In the genomic region with DNA sequence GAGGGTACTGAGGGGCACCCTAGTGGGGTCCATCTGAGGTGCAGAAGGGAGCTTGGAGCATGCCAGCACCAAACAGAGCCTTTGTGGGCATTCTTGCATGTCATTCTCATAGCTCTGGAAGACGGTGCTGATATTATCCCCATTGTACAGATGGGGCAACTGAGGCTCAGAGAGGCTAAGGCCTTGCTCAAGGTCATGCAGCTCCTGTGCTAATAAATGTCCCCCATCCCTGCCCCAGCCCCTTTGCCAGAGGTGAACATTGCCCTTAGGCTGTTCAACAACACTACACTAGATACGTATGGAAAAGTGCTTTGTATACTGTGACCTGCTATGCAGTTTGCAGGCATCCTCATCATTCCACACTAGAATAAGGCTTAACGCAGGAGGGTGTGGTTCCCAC, we compare ENCODE assay signal across 2 cellular contexts.
TF ChIP-seq lines count a peak whose summit lies in the region.

No MANE protein-coding gene starts in this region.

TF ChIP-seq in HepG2, 621 proteins besides CTCF, POLR2A, EP300 and RAD21:
- peak; percentile 80; the same call in 1 of the 2 replicates for TF ChIP-seq ADNP (CRISPR knock-in tag; IDR thresholded peaks at IDR 0.05)
- TF ChIP-seq, protein P1, sequence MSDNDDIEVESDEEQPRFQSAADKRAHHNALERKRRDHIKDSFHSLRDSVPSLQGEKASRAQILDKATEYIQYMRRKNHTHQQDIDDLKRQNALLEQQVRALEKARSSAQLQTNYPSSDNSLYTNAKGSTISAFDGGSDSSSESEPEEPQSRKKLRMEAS (IDR thresholded peaks at IDR 0.05) = 0 out of 2 replicates have a peak, but pooled peaks have one; percentile 20
- TF ChIP-seq ZNF577 (CRISPR knock-in tag; IDR thresholded peaks at IDR 0.05; ENCODE audit: borderline replicate concordance, low read depth) = no peak
- TF ChIP-seq RXRA (CRISPR knock-in tag; IDR thresholded peaks at IDR 0.05) = no peak
- peak; percentile 79; the same call in 1 of the 2 replicates for TF ChIP-seq CHD4 (IDR thresholded peaks at IDR 0.05; ENCODE audit: borderline replicate concordance, low read length)
- TF ChIP-seq SP5 (CRISPR knock-in tag; IDR thresholded peaks at IDR 0.05; ENCODE audit: borderline replicate concordance, low read depth) = no peak
- TF ChIP-seq ZNF296 (CRISPR knock-in tag; conservative IDR thresholded peaks at IDR 0.05) = no peak
- peak; percentile 79 for TF ChIP-seq RCOR2 (CRISPR knock-in tag; IDR thresholded peaks at IDR 0.05)
- TF ChIP-seq KDM1A (CRISPR knock-in tag; IDR thresholded peaks at IDR 0.05) = peak; percentile 44; the same call in 1 of the 2 replicates
- TF ChIP-seq HDAC2 (CRISPR knock-in tag; IDR thresholded peaks at IDR 0.05) = peak; percentile 51; the same call in 1 of the 2 replicates
- TF ChIP-seq ZNF562 (CRISPR knock-in tag; IDR thresholded peaks at IDR 0.05; ENCODE audit: borderline replicate concordance) = no peak
- peak; percentile 96 for TF ChIP-seq ZMYM3 (CRISPR knock-in tag; IDR thresholded peaks at IDR 0.05)
- TF ChIP-seq ZBTB3 (CRISPR knock-in tag; IDR thresholded peaks at IDR 0.05; ENCODE audit: borderline replicate concordance, low read depth) = no peak
- peak; percentile 98 for TF ChIP-seq ZNF629 (CRISPR knock-in tag; conservative IDR thresholded peaks at IDR 0.05)

TF ChIP-seq in K562, 482 proteins besides CTCF, POLR2A, EP300 and RAD21 (continues in another document):
- TF ChIP-seq ZNF282 (CRISPR knock-in tag; IDR thresholded peaks at IDR 0.05) (no peak), FOXA1 (IDR thresholded peaks at IDR 0.05; ENCODE audit: borderline replicate concordance) (no peak), ZNF436 (CRISPR knock-in tag; IDR thresholded peaks at IDR 0.05) (no peak), PHF20 (IDR thresholded peaks at IDR 0.05; ENCODE audit: partially characterized antibody) (no peak), TAF9B (IDR thresholded peaks at IDR 0.05; ENCODE audit: partially characterized antibody) (no peak), BCOR (IDR thresholded peaks at IDR 0.05) (peak; percentile 52; the same call in 1 of the 2 replicates), U2AF2 (optimal IDR thresholded peaks at IDR 0.05; ENCODE audit: low read depth, low read length) (no peak), ZNF766 (CRISPR knock-in tag; conservative IDR thresholded peaks at IDR 0.05) (no peak), RBM25 (IDR thresholded peaks at IDR 0.05; ENCODE audit: low read depth, low read length, severe bottlenecking) (peak; percentile 88), MTA2 (IDR thresholded peaks at IDR 0.05; ENCODE audit: low read depth) (no peak), EZH2 (IDR thresholded peaks at IDR 0.05; ENCODE audit: borderline replicate concordance, low read depth, low read length) (no peak), KAT8 (IDR thresholded peaks at IDR 0.05; ENCODE audit: low read depth) (no peak), MCM5 (IDR thresholded peaks at IDR 0.05; ENCODE audit: low read depth) (no peak), SUPT5H (IDR thresholded peaks at IDR 0.05) (no peak), POU5F1 (IDR thresholded peaks at IDR 0.05; ENCODE audit: borderline replicate concordance, low read depth, low read length, partially characterized antibody) (no peak), ZNF354B (CRISPR knock-in tag; IDR thresholded peaks at IDR 0.05) (no peak), CHD1 (IDR thresholded peaks at IDR 0.05; ENCODE audit: low read length) (no peak), ADNP (tag; IDR thresholded peaks at IDR 0.05) (peak; percentile 60; the same call in 1 of the 2 replicates), ARID1B (IDR thresholded peaks at IDR 0.05) (no peak), ZFPM2 (CRISPR knock-in tag; IDR thresholded peaks at IDR 0.05) (no peak), RNF2 (IDR thresholded peaks at IDR 0.05) (no peak), NONO (IDR thresholded peaks at IDR 0.05; ENCODE audit: low read depth in 2 of 2, low read length in 1 of 2) (no peak), TCF7 (IDR thresholded peaks at IDR 0.05; ENCODE audit: borderline replicate concordance) (no peak), ZNF696 (CRISPR knock-in tag; conservative IDR thresholded peaks at IDR 0.05) (no peak), TCF7L2 (IDR thresholded peaks at IDR 0.05; ENCODE audit: low read depth, low read length) (no peak), ESRRA (IDR thresholded peaks at IDR 0.05; ENCODE audit: borderline replicate concordance, low read depth) (peak; percentile 76)
- TF ChIP-seq, protein P2, sequence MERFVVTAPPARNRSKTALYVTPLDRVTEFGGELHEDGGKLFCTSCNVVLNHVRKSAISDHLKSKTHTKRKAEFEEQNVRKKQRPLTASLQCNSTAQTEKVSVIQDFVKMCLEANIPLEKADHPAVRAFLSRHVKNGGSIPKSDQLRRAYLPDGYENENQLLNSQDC (CRISPR knock-in tag; IDR thresholded peaks at IDR 0.05) = no peak
- TF ChIP-seq, protein P3, sequence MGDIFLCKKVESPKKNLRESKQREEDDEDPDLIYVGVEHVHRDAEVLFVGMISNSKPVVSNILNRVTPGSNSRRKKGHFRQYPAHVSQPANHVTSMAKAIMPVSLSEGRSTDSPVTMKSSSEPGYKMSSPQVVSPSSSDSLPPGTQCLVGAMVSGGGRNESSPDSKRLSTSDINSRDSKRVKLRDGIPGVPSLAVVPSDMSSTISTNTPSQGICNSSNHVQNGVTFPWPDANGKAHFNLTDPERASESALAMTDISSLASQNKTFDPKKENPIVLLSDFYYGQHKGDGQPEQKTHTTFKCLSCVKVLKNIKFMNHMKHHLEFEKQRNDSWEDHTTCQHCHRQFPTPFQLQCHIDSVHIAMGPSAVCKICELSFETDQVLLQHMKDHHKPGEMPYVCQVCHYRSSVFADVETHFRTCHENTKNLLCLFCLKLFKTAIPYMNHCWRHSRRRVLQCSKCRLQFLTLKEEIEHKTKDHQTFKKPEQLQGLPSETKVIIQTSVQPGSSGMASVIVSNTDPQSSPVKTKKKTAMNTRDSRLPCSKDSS (IDR thresholded peaks at IDR 0.05; ENCODE audit: low read depth, partially characterized antibody) = no peak
- TF ChIP-seq, protein P4, sequence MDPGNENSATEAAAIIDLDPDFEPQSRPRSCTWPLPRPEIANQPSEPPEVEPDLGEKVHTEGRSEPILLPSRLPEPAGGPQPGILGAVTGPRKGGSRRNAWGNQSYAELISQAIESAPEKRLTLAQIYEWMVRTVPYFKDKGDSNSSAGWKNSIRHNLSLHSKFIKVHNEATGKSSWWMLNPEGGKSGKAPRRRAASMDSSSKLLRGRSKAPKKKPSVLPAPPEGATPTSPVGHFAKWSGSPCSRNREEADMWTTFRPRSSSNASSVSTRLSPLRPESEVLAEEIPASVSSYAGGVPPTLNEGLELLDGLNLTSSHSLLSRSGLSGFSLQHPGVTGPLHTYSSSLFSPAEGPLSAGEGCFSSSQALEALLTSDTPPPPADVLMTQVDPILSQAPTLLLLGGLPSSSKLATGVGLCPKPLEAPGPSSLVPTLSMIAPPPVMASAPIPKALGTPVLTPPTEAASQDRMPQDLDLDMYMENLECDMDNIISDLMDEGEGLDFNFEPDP (CRISPR knock-in tag; IDR thresholded peaks at IDR 0.05) = no peak
- TF ChIP-seq, protein P5, sequence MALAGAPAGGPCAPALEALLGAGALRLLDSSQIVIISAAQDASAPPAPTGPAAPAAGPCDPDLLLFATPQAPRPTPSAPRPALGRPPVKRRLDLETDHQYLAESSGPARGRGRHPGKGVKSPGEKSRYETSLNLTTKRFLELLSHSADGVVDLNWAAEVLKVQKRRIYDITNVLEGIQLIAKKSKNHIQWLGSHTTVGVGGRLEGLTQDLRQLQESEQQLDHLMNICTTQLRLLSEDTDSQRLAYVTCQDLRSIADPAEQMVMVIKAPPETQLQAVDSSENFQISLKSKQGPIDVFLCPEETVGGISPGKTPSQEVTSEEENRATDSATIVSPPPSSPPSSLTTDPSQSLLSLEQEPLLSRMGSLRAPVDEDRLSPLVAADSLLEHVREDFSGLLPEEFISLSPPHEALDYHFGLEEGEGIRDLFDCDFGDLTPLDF (CRISPR knock-in tag; IDR thresholded peaks at IDR 0.05) = no peak
- TF ChIP-seq, protein P6, sequence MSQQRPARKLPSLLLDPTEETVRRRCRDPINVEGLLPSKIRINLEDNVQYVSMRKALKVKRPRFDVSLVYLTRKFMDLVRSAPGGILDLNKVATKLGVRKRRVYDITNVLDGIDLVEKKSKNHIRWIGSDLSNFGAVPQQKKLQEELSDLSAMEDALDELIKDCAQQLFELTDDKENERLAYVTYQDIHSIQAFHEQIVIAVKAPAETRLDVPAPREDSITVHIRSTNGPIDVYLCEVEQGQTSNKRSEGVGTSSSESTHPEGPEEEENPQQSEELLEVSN (IDR thresholded peaks at IDR 0.05; ENCODE audit: borderline replicate concordance in 1 of 2, extremely low read depth in 1 of 2, insufficient read depth in 1 of 2, insufficient read length in 1 of 2, low read depth in 1 of 2, low read length in 1 of 2, poor library complexity in 1 of 2, severe bottlenecking in 1 of 2) = no peak
- TF ChIP-seq, protein P7, sequence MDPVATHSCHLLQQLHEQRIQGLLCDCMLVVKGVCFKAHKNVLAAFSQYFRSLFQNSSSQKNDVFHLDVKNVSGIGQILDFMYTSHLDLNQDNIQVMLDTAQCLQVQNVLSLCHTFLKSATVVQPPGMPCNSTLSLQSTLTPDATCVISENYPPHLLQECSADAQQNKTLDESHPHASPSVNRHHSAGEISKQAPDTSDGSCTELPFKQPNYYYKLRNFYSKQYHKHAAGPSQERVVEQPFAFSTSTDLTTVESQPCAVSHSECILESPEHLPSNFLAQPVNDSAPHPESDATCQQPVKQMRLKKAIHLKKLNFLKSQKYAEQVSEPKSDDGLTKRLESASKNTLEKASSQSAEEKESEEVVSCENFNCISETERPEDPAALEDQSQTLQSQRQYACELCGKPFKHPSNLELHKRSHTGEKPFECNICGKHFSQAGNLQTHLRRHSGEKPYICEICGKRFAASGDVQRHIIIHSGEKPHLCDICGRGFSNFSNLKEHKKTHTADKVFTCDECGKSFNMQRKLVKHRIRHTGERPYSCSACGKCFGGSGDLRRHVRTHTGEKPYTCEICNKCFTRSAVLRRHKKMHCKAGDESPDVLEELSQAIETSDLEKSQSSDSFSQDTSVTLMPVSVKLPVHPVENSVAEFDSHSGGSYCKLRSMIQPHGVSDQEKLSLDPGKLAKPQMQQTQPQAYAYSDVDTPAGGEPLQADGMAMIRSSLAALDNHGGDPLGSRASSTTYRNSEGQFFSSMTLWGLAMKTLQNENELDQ (CRISPR knock-in tag; IDR thresholded peaks at IDR 0.05; ENCODE audit: borderline replicate concordance) = no peak
- TF ChIP-seq, protein P8, sequence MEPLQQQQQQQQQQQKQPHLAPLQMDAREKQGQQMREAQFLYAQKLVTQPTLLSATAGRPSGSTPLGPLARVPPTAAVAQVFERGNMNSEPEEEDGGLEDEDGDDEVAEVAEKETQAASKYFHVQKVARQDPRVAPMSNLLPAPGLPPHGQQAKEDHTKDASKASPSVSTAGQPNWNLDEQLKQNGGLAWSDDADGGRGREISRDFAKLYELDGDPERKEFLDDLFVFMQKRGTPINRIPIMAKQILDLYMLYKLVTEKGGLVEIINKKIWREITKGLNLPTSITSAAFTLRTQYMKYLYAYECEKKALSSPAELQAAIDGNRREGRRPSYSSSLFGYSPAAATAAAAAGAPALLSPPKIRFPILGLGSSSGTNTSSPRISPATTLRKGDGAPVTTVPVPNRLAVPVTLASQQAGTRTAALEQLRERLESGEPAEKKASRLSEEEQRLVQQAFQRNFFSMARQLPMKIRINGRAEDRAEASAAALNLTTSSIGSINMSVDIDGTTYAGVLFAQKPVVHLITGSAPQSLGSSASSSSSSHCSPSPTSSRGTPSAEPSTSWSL (CRISPR knock-in tag; IDR thresholded peaks at IDR 0.05; ENCODE audit: borderline replicate concordance) = no peak
- TF ChIP-seq, protein P9, sequence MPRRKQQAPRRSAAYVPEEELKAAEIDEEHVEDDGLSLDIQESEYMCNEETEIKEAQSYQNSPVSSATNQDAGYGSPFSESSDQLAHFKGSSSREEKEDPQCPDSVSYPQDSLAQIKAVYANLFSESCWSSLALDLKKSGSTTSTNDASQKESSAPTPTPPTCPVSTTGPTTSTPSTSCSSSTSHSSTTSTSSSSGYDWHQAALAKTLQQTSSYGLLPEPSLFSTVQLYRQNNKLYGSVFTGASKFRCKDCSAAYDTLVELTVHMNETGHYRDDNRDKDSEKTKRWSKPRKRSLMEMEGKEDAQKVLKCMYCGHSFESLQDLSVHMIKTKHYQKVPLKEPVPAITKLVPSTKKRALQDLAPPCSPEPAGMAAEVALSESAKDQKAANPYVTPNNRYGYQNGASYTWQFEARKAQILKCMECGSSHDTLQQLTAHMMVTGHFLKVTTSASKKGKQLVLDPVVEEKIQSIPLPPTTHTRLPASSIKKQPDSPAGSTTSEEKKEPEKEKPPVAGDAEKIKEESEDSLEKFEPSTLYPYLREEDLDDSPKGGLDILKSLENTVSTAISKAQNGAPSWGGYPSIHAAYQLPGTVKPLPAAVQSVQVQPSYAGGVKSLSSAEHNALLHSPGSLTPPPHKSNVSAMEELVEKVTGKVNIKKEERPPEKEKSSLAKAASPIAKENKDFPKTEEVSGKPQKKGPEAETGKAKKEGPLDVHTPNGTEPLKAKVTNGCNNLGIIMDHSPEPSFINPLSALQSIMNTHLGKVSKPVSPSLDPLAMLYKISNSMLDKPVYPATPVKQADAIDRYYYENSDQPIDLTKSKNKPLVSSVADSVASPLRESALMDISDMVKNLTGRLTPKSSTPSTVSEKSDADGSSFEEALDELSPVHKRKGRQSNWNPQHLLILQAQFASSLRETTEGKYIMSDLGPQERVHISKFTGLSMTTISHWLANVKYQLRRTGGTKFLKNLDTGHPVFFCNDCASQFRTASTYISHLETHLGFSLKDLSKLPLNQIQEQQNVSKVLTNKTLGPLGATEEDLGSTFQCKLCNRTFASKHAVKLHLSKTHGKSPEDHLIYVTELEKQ (CRISPR knock-in tag; IDR thresholded peaks at IDR 0.05) = no peak
- TF ChIP-seq, protein P10, sequence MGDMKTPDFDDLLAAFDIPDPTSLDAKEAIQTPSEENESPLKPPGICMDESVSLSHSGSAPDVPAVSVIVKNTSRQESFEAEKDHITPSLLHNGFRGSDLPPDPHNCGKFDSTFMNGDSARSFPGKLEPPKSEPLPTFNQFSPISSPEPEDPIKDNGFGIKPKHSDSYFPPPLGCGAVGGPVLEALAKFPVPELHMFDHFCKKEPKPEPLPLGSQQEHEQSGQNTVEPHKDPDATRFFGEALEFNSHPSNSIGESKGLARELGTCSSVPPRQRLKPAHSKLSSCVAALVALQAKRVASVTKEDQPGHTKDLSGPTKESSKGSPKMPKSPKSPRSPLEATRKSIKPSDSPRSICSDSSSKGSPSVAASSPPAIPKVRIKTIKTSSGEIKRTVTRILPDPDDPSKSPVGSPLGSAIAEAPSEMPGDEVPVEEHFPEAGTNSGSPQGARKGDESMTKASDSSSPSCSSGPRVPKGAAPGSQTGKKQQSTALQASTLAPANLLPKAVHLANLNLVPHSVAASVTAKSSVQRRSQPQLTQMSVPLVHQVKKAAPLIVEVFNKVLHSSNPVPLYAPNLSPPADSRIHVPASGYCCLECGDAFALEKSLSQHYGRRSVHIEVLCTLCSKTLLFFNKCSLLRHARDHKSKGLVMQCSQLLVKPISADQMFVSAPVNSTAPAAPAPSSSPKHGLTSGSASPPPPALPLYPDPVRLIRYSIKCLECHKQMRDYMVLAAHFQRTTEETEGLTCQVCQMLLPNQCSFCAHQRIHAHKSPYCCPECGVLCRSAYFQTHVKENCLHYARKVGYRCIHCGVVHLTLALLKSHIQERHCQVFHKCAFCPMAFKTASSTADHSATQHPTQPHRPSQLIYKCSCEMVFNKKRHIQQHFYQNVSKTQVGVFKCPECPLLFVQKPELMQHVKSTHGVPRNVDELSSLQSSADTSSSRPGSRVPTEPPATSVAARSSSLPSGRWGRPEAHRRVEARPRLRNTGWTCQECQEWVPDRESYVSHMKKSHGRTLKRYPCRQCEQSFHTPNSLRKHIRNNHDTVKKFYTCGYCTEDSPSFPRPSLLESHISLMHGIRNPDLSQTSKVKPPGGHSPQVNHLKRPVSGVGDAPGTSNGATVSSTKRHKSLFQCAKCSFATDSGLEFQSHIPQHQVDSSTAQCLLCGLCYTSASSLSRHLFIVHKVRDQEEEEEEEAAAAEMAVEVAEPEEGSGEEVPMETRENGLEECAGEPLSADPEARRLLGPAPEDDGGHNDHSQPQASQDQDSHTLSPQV (IDR thresholded peaks at IDR 0.05) = no peak
